In the genomic region with DNA sequence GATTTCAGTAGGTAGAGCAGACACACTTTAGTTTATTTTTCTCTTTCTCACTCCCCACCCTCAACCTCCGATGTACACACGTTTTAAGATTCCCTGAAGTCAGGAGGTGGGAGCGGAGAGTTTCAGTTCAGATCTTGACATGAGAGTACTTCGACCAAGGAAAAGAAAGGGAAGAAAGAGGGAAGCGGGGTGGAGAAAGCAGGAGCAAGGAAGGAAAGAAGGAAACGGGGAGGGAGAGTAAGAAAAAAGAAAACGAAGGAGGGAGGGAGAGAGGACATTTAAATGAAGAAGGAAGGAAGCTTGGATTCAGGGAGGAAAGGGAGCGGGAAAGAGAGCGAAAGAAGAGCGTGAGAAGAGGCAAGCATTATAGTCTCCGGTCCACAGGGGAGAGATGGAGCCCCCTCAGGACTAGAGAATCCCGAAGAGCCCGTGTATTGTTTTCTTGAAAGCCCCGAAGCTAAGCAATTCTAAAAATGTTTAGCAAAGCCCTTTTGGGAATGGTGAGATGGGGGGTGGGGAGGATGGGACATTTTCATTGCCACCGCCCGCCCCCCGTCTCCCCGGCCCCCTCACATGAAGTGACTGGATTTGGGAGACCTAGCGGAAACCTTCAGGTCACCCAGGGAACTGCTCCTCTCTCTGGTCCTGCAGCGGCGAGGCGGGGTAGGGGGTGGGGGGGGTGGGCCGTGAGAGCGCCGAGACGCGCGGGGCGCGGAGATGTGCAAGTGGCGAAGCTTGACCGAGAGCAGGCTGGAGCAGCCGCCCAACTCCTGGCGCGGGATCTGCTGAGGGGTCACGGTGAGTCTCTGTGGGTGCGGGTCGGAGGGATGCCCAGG, we compare ENCODE assay signal across 8 cellular contexts. TPM values are rescaled to one million over a fixed set of nuclear protein-coding genes. Genes with fewer than 3 reads are reported as not detected.
DNase-seq lines count a peak whose midpoint lies in the region; ATAC-seq and TF ChIP-seq lines count a peak whose summit lies in the region.

No MANE protein-coding gene starts in this region.

- no peaks in the 10 kb centered on the region for H3K9me3 ChIP-seq in HEK293 (ENCODE audit: control insufficient read depth, insufficient read depth, low read depth, low read length)
- H3K9me3 ChIP-seq in effector memory CD4-positive, alpha-beta T cell (ENCODE audit: control insufficient read depth, low read length): no peaks in the 10 kb centered on the region

- peak overlapping the region; percentile 72 for H3K4me3 ChIP-seq in HEK293 (ENCODE audit: low read depth, low read length)
- H3K4me3 ChIP-seq in effector memory CD4-positive, alpha-beta T cell (ENCODE audit: insufficient read depth, low read depth, low read length, poor library complexity, severe bottlenecking): no peak overlapping the region

- POLR2A ChIA-PET in HEK293 (lab: Yijun Ruan, JAX): no interaction called here
- POLR2A ChIA-PET in activated naive CD8-positive, alpha-beta T cell treated with anti-CD3 and anti-CD28 coated beads, Interleukin-2, amount 10 ng/mL, durations not matched to agents 7 days and 5 days (lab: Charles Lee): no interaction called here

- peaks cover 44% of the 10 kb centered on the region for H3K27me3 Mint-ChIP-seq in activated naive CD8-positive, alpha-beta T cell treated with anti-CD3 and anti-CD28 coated beads, Interleukin-2, amount 10 ng/mL, durations not matched to agents 7 days and 5 days

- no peaks in the 10 kb centered on the region for H3K27me3 ChIP-seq in effector memory CD4-positive, alpha-beta T cell (replicated peaks; ENCODE audit: control insufficient read depth, insufficient read depth, low read length, poor library complexity, severe bottlenecking)

- no peaks in the 10 kb centered on the region for H3K36me3 ChIP-seq in HEK293 (ENCODE audit: control insufficient read depth in 2 of 2, insufficient read depth in 1 of 2, low read length in 2 of 2)
- H3K36me3 ChIP-seq in effector memory CD4-positive, alpha-beta T cell (ENCODE audit: control insufficient read depth, insufficient read depth, low read length): no peaks in the 10 kb centered on the region

- CTCF ChIA-PET in HEK293 (lab: Yijun Ruan, JAX): interaction anchor here (0.6 kb wide), 1 partner anchor 233 kb away, joined by 4 read pairs; no protein-coding TSS in a partner anchor

- TF ChIP-seq CTCF in HEK293 (tag by site-specific recombination; IDR thresholded peaks at IDR 0.05): no peak

- H3K4me3 Mint-ChIP-seq in activated naive CD8-positive, alpha-beta T cell treated with anti-CD3 and anti-CD28 coated beads, Interleukin-2, amount 10 ng/mL, durations not matched to agents 7 days and 5 days: peak overlapping the region; percentile 45

- H3K4me1 Mint-ChIP-seq in activated naive CD8-positive, alpha-beta T cell treated with anti-CD3 and anti-CD28 coated beads, Interleukin-2, amount 10 ng/mL, durations not matched to agents 7 days and 5 days: peaks cover 6% of the 10 kb centered on the region

- no peak overlapping the region for H3K27ac Mint-ChIP-seq in activated naive CD8-positive, alpha-beta T cell treated with anti-CD3 and anti-CD28 coated beads, Interleukin-2, amount 10 ng/mL, durations not matched to agents 7 days and 5 days

- DNase-seq in activated naive CD8-positive, alpha-beta T cell treated with anti-CD3 and anti-CD28 coated beads, Interleukin-2, amount 10 ng/mL, durations not matched to agents 7 days and 5 days: no peak
- DNase-seq in iPS-NIHi11 (ENCODE audit: low spot score): peak; percentile 57
- no peak for DNase-seq in stimulated activated naive CD8-positive, alpha-beta T cell treated with anti-CD3 and anti-CD28 coated beads, Interleukin-15, Interleukin-2, amounts not matched to agents 100 U/mL and 50 U/mL, for 24 hours
- DNase-seq in HPDE6-E6E7 (ENCODE audit: extremely low spot score): no peak
- DNase-seq in effector memory CD4-positive, alpha-beta T cell: no peak
- DNase-seq in NCI-H2029 treated with DMSO at 0.1 percent for 48 hours (lab: John Stamatoyannopoulos, UW): no peak

- peaks cover 2% of the 10 kb centered on the region for H3K9me3 Mint-ChIP-seq in activated naive CD8-positive, alpha-beta T cell treated with anti-CD3 and anti-CD28 coated beads, Interleukin-2, amount 10 ng/mL, durations not matched to agents 7 days and 5 days

- H3K36me3 Mint-ChIP-seq in activated naive CD8-positive, alpha-beta T cell treated with anti-CD3 and anti-CD28 coated beads, Interleukin-2, amount 10 ng/mL, durations not matched to agents 7 days and 5 days: no peaks in the 10 kb centered on the region

- H3K27ac ChIP-seq in HEK293 (ENCODE audit: extremely low read depth, low read depth, low read length): no peak overlapping the region; the same call in 1 of the 2 replicates
- H3K27ac ChIP-seq in effector memory CD4-positive, alpha-beta T cell (ENCODE audit: insufficient read depth, low read length, poor library complexity, severe bottlenecking): no peak overlapping the region

- no peak for ATAC-seq in activated naive CD8-positive, alpha-beta T cell treated with anti-CD3 and anti-CD28 coated beads, Interleukin-2, amount 10 ng/mL, durations not matched to agents 7 days and 5 days (ENCODE audit: low read depth)
- ATAC-seq in stimulated activated naive CD8-positive, alpha-beta T cell treated with anti-CD3 and anti-CD28 coated beads, Interleukin-15, Interleukin-2, amounts not matched to agents 100 U/mL and 50 U/mL, for 24 hours: peak; percentile 28
- no peak for ATAC-seq in HG03108 (IDR thresholded peaks at IDR 0.05; ENCODE audit: unreplicated experiment)

- no peaks in the 10 kb centered on the region for H3K4me1 ChIP-seq in HEK293 (ENCODE audit: control insufficient read depth, insufficient read depth, low read length)
- no peaks in the 10 kb centered on the region for H3K4me1 ChIP-seq in effector memory CD4-positive, alpha-beta T cell (ENCODE audit: control insufficient read depth, insufficient read depth, low read length, poor library complexity, severe bottlenecking)

TF ChIP-seq in HEK293, 187 proteins besides CTCF, POLR2A, EP300 and RAD21 (continues in another document):
- TF ChIP-seq ZNF548 (tag by site-specific recombination; IDR thresholded peaks at IDR 0.05) (no peak), BCL11B (tag by site-specific recombination; IDR thresholded peaks at IDR 0.05; ENCODE audit: low read depth) (no peak), ZNF292 (tag by site-specific recombination; IDR thresholded peaks at IDR 0.05; ENCODE audit: borderline replicate concordance, low read depth) (no peak), ZNF621 (tag by site-specific recombination; IDR thresholded peaks at IDR 0.05) (no peak)
- TF ChIP-seq, protein P1, sequence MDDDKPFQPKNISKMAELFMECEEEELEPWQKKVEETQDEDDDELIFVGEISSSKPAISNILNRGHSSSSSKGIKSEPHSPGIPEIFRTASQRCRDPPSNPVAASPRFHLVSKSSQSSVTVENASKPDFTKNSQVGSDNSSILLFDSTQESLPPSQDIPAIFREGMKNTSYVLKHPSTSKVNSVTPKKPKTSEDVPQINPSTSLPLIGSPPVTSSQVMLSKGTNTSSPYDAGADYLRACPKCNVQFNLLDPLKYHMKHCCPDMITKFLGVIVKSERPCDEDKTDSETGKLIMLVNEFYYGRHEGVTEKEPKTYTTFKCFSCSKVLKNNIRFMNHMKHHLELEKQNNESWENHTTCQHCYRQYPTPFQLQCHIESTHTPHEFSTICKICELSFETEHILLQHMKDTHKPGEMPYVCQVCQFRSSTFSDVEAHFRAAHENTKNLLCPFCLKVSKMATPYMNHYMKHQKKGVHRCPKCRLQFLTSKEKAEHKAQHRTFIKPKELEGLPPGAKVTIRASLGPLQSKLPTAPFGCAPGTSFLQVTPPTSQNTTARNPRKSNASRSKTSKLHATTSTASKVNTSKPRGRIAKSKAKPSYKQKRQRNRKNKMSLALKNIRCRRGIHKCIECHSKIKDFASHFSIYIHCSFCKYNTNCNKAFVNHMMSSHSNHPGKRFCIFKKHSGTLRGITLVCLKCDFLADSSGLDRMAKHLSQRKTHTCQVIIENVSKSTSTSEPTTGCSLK (tag by site-specific recombination; IDR thresholded peaks at IDR 0.05): no peak
- TF ChIP-seq, protein P2, sequence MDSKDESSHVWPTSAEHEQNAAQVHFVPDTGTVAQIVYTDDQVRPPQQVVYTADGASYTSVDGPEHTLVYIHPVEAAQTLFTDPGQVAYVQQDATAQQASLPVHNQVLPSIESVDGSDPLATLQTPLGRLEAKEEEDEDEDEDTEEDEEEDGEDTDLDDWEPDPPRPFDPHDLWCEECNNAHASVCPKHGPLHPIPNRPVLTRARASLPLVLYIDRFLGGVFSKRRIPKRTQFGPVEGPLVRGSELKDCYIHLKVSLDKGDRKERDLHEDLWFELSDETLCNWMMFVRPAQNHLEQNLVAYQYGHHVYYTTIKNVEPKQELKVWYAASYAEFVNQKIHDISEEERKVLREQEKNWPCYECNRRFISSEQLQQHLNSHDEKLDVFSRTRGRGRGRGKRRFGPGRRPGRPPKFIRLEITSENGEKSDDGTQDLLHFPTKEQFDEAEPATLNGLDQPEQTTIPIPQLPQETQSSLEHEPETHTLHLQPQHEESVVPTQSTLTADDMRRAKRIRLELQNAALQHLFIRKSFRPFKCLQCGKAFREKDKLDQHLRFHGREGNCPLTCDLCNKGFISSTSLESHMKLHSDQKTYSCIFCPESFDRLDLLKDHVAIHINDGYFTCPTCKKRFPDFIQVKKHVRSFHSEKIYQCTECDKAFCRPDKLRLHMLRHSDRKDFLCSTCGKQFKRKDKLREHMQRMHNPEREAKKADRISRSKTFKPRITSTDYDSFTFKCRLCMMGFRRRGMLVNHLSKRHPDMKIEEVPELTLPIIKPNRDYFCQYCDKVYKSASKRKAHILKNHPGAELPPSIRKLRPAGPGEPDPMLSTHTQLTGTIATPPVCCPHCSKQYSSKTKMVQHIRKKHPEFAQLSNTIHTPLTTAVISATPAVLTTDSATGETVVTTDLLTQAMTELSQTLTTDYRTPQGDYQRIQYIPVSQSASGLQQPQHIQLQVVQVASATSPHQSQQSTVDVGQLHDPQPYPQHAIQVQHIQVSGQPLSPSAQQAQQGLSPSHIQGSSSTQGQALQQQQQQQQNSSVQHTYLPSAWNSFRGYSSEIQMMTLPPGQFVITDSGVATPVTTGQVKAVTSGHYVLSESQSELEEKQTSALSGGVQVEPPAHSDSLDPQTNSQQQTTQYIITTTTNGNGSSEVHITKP (tag by site-specific recombination; IDR thresholded peaks at IDR 0.05): peak; percentile 79

RNA-seq across cellular contexts. Expression of a gene that starts 0.9 kb away (rescaled TPM):
- under 1 TPM; 0.06 to 0.17 TPM for total RNA-seq in activated naive CD8-positive, alpha-beta T cell treated with anti-CD3 and anti-CD28 coated beads, Interleukin-2, amount 10 ng/mL, durations not matched to agents 7 days and 5 days
